Comparison of ENCODE assay signal across 29 cellular contexts in genomic region chr20:39523405-39523804, GRCh38.
"Had no signal": no experiment of that assay in that cellular context is flagged by ENCODE, and none has a peak within 500 bp of the region (broad histone marks: within the 10 kb centered on the region; RNA-seq: fewer than 3 reads in every experiment).

No MANE protein-coding gene starts in this region.

- H3K27me3 ChIP-seq: brain microvascular endothelial cell, foreskin keratinocyte, gastroesophageal sphincter had no signal

- H3K27ac Mint-ChIP-seq: activated B cell treated with CpG ODN at 0.5 μM for 24 hours; activated CD8-positive, alpha-beta T cell treated with anti-CD3 and anti-CD28 coated beads for 36 hours; activated naive CD8-positive, alpha-beta T cell; activated T-helper 17 cell treated with anti-CD3 and anti-CD28 coated beads, Interleukin-2, amount 50 U/mL, for 72 hours; dendritic cell treated with granulocyte-macrophage colony-stimulating factor and Interleukin-4, amounts not matched to agents 40 ng/mL and 50 ng/mL, for 4 days; endodermal cell; T-helper 17 cell; T-helper 2 cell treated with Interferon-gamma antibody and Interleukin-4, amounts not matched to agents 5 μg/mL and 100 μg/mL, for 36 hours had no signal

- H3K27me3 Mint-ChIP-seq: activated B cell treated with CpG ODN at 0.5 μM for 24 hours; activated CD8-positive, alpha-beta T cell treated with anti-CD3 and anti-CD28 coated beads for 36 hours; activated naive CD8-positive, alpha-beta T cell; central memory CD8-positive, alpha-beta T cell; dendritic cell treated with granulocyte-macrophage colony-stimulating factor and Interleukin-4, amounts not matched to agents 40 ng/mL and 50 ng/mL, for 4 days; T-helper 17 cell had no signal

- H3K9me3 Mint-ChIP-seq: activated B cell treated with CpG ODN at 0.5 μM for 24 hours; activated T-helper 17 cell treated with anti-CD3 and anti-CD28 coated beads, Interleukin-2, amount 50 U/mL, for 72 hours; central memory CD8-positive, alpha-beta T cell; endodermal cell; T-helper 2 cell treated with Interferon-gamma antibody and Interleukin-4, amounts not matched to agents 5 μg/mL and 100 μg/mL, for 36 hours had no signal

- H3K9me3 ChIP-seq: gastroesophageal sphincter had no signal

- H3K4me1 Mint-ChIP-seq: activated T-helper 17 cell treated with anti-CD3 and anti-CD28 coated beads, Interleukin-2, amount 50 U/mL, for 72 hours; central memory CD8-positive, alpha-beta T cell; endodermal cell; T-helper 17 cell had no signal

- DNase-seq: activated B cell treated with CpG ODN at 0.5 μM for 24 hours; activated CD4-positive, alpha-beta T cell treated with anti-CD3 and anti-CD28 coated beads for 48 hours; activated CD4-positive, alpha-beta T cell treated with anti-CD3 and anti-CD28 coated beads, Interleukin-2, amount 50 U/mL, for 1 hour; activated CD4-positive, alpha-beta T cell treated with anti-CD3 and anti-CD28 coated beads, Interleukin-2, amount 50 U/mL, for 48 hours; activated CD8-positive, alpha-beta memory T cell treated with anti-CD3 and anti-CD28 coated beads for 24 hours; activated CD8-positive, alpha-beta T cell treated with anti-CD3 and anti-CD28 coated beads for 36 hours; activated effector memory CD4-positive, alpha-beta T cell treated with Interleukin-2 at 50 U/mL for 16 hours; activated gamma-delta T cell treated with Interleukin-2 at 50 U/mL for 16 hours; activated naive CD4-positive, alpha-beta T cell treated with anti-CD3 and anti-CD28 coated beads, Interleukin-2, amount 50 U/mL, for 16 hours; activated naive CD4-positive, alpha-beta T cell treated with Interleukin-2 at 50 U/mL for 16 hours; activated T-cell treated with anti-CD3 and anti-CD28 coated beads, Interleukin-2, amount 50 U/mL, for 4 hours; amniotic stem cell; anterior cingulate cortex; brain microvascular endothelial cell; dorsolateral prefrontal cortex; effector memory CD4-positive, alpha-beta T cell; endodermal cell; T-helper 1 cell; T-helper 17 cell; T1000; WERI-Rb-1 had no signal

- H3K4me3 Mint-ChIP-seq: activated B cell treated with CpG ODN at 0.5 μM for 24 hours; activated CD8-positive, alpha-beta T cell treated with anti-CD3 and anti-CD28 coated beads for 36 hours; activated naive CD8-positive, alpha-beta T cell; activated T-cell treated with anti-CD3 and anti-CD28 coated beads, Interleukin-2, amount 50 U/mL, for 4 hours; activated T-helper 17 cell treated with anti-CD3 and anti-CD28 coated beads, Interleukin-2, amount 50 U/mL, for 72 hours; central memory CD8-positive, alpha-beta T cell; dendritic cell treated with granulocyte-macrophage colony-stimulating factor and Interleukin-4, amounts not matched to agents 40 ng/mL and 50 ng/mL, for 4 days; endodermal cell; T-helper 17 cell; T-helper 2 cell treated with Interferon-gamma antibody and Interleukin-4, amounts not matched to agents 5 μg/mL and 100 μg/mL, for 36 hours had no signal

- H3K27ac ChIP-seq: brain microvascular endothelial cell, coronary artery, dorsolateral prefrontal cortex, foreskin keratinocyte, gastroesophageal sphincter, WERI-Rb-1 had no signal

- H3K4me3 ChIP-seq: coronary artery, dorsolateral prefrontal cortex, gastroesophageal sphincter had no signal

- H3K36me3 Mint-ChIP-seq: activated naive CD8-positive, alpha-beta T cell had no signal

- H3K36me3 ChIP-seq: brain microvascular endothelial cell, gastroesophageal sphincter, WERI-Rb-1 had no signal
